ENCODE assay signal across 1 cellular context in genomic region chr1:33634806-33635205, GRCh38.
TF ChIP-seq lines count a peak whose summit lies in the region.

No MANE protein-coding gene starts in this region.

TF ChIP-seq in endothelial cell of umbilical vein, 7 proteins besides CTCF, POLR2A, EP300 and RAD21 (continued from another document):
- TF ChIP-seq JUN (IDR thresholded peaks at IDR 0.05; ENCODE audit: borderline replicate concordance, insufficient read depth, insufficient read length, low read depth) = no peak
- TF ChIP-seq POLR2AphosphoS5 (IDR thresholded peaks at IDR 0.05; ENCODE audit: insufficient read depth, low read depth, low read length) = no peak
- no peak for TF ChIP-seq FOS (IDR thresholded peaks at IDR 0.05; ENCODE audit: borderline replicate concordance, insufficient read depth, low read length)
- TF ChIP-seq GATA2 (IDR thresholded peaks at IDR 0.05; ENCODE audit: insufficient read depth, insufficient read length, low read depth, low read length) = no peak
- TF ChIP-seq MYC (IDR thresholded peaks at IDR 0.05; ENCODE audit: low read depth, low read length) = no peak
- TF ChIP-seq EZH2 (IDR thresholded peaks at IDR 0.05; ENCODE audit: borderline replicate concordance, low read depth, low read length, severe bottlenecking) = no peak
